Comparison of ENCODE assay signal across 2 cellular contexts in genomic region chr7:41900034-41900433, GRCh38.
TF ChIP-seq lines count a peak whose summit lies in the region.

No MANE protein-coding gene starts in this region.

TF ChIP-seq in IMR-90, 13 proteins besides CTCF, POLR2A, EP300 and RAD21:
- TF ChIP-seq CEBPB (IDR thresholded peaks at IDR 0.05; ENCODE audit: low read depth, low read length) (no peak), RFX5 (IDR thresholded peaks at IDR 0.05; ENCODE audit: low read depth, low read length) (no peak), SMC3 (IDR thresholded peaks at IDR 0.05; ENCODE audit: low read depth, low read length) (no peak), MXI1 (IDR thresholded peaks at IDR 0.05; ENCODE audit: borderline replicate concordance, low read depth, low read length) (no peak), ELK1 (IDR thresholded peaks at IDR 0.05; ENCODE audit: borderline replicate concordance, low read depth, low read length) (no peak), MAZ (IDR thresholded peaks at IDR 0.05; ENCODE audit: borderline replicate concordance, low read depth, low read length) (no peak), MAFK (IDR thresholded peaks at IDR 0.05; ENCODE audit: low read depth, low read length) (no peak), FOS (IDR thresholded peaks at IDR 0.05; ENCODE audit: low read depth, low read length) (no peak), NFE2L2 (IDR thresholded peaks at IDR 0.05; ENCODE audit: low read depth, low read length) (no peak), RCOR1 (IDR thresholded peaks at IDR 0.05; ENCODE audit: insufficient replicate concordance, low read length) (no peak), USF2 (IDR thresholded peaks at IDR 0.05; ENCODE audit: low read depth, low read length) (no peak), CHD1 (IDR thresholded peaks at IDR 0.05; ENCODE audit: low read depth, low read length) (no peak), BHLHE40 (IDR thresholded peaks at IDR 0.05; ENCODE audit: low read depth, low read length) (no peak)

TF ChIP-seq in GM12878, 131 proteins besides CTCF, POLR2A, EP300 and RAD21:
- no peak for TF ChIP-seq ZSCAN29 (IDR thresholded peaks at IDR 0.05)
